Comparison of ENCODE assay signal across 6 cellular contexts in genomic region chr16:5459863-5460262, GRCh38.
"Had no signal": no experiment of that assay in that cellular context is flagged by ENCODE, and none has a peak within 500 bp of the region (broad histone marks: within the 10 kb centered on the region; RNA-seq: fewer than 3 reads in every experiment).

No MANE protein-coding gene starts in this region.

- H3K4me3 ChIP-seq: K562 had no signal

- DNase-seq: IMR-90, KBM-7, KG1 had no signal

- FAIRE-seq: HepG2, HTR-8/SVneo, K562 had no signal
